Comparison of ENCODE assay signal across 1 cellular context in the genomic region with DNA sequence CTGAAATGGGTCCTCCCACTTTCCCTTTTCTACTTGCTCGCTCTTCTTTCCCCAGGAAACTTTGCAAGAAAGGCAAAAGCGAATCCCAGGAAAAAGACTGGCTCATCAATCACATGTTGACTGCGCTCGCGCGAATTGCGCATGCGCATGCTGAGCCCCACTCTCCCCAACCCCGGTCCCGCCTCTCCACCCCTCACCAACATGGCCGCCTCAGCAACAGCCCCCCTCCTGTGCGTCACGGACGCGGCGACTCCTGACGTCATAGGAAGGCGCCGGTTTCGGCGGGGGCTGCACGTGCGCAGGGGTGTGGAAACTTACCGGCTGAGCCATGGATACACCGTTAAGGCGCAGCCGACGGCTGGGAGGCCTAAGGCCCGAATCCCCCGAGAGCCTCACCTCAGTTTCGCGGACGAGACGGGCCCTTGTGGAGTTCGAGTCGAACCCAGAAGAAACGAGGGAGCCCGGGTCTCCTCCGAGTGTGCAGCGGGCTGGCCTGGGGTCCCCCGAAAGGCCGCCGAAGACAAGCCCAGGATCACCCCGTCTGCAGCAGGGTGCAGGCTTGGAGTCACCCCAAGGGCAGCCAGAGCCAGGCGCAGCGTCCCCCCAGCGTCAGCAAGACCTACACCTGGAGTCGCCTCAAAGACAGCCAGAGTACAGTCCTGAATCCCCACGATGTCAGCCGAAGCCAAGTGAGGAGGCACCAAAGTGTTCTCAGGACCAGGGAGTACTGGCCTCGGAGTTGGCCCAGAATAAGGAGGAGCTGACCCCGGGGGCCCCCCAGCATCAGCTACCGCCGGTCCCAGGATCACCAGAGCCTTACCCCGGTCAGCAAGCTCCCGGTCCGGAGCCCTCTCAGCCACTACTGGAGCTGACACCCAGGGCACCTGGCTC.
TF ChIP-seq lines count a peak whose summit lies in the region.

Gene CCDC86, plus strand, starts transcription at position 317 of the 891 bp plus-strand sequence. Its CDS starts 12 bp downstream, at position 329.

TF ChIP-seq in K562, 482 proteins besides CTCF, POLR2A, EP300 and RAD21 (continued from another document and continues in another):
- TF ChIP-seq, protein P1, sequence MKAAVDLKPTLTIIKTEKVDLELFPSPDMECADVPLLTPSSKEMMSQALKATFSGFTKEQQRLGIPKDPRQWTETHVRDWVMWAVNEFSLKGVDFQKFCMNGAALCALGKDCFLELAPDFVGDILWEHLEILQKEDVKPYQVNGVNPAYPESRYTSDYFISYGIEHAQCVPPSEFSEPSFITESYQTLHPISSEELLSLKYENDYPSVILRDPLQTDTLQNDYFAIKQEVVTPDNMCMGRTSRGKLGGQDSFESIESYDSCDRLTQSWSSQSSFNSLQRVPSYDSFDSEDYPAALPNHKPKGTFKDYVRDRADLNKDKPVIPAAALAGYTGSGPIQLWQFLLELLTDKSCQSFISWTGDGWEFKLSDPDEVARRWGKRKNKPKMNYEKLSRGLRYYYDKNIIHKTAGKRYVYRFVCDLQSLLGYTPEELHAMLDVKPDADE (conservative IDR thresholded peaks at IDR 0.05; ENCODE audit: control insufficient read depth, low read depth, low read length): peak; percentile 97
- TF ChIP-seq EWSR1 (IDR thresholded peaks at IDR 0.05; ENCODE audit: borderline replicate concordance, low read depth, partially characterized antibody) (no peak), ARID4B (CRISPR knock-in tag; IDR thresholded peaks at IDR 0.05) (peak; percentile 100), E4F1 (CRISPR knock-in tag; IDR thresholded peaks at IDR 0.05; ENCODE audit: borderline replicate concordance) (no peak), TBP (optimal IDR thresholded peaks at IDR 0.05; ENCODE audit: low read depth, low read length) (peak; percentile 59), NFIX (CRISPR knock-in tag; IDR thresholded peaks at IDR 0.05; ENCODE audit: low read depth) (no peak), JUN (IDR thresholded peaks at IDR 0.05; ENCODE audit: borderline replicate concordance, low read depth, low read length) (peak; percentile 94; the same call in 1 of the 2 replicates), JUN (CRISPR knock-in tag; IDR thresholded peaks at IDR 0.05; ENCODE audit: borderline replicate concordance) (0 out of 2 replicates have a peak, but pooled peaks have one; percentile 29), NONO (IDR thresholded peaks at IDR 0.05; ENCODE audit: low read depth in 2 of 2, low read length in 1 of 2) (no peak), CXXC5 (CRISPR knock-in tag; IDR thresholded peaks at IDR 0.05) (peak; percentile 84), PPARD (CRISPR knock-in tag; IDR thresholded peaks at IDR 0.05) (no peak), CBFA2T3 (IDR thresholded peaks at IDR 0.05) (no peak), RBFOX2 (IDR thresholded peaks at IDR 0.05; ENCODE audit: low read depth, low read length) (peak; percentile 79), GATAD2A (IDR thresholded peaks at IDR 0.05) (no peak), OTX1 (CRISPR knock-in tag; IDR thresholded peaks at IDR 0.05) (0 out of 2 replicates have a peak, but pooled peaks have one; percentile 19), TSC22D4 (tag; IDR thresholded peaks at IDR 0.05) (no peak), ADNP (tag; IDR thresholded peaks at IDR 0.05) (no peak), FOSL1 (tag; conservative IDR thresholded peaks at IDR 0.05) (peak; percentile 52), ZNF584 (CRISPR knock-in tag; IDR thresholded peaks at IDR 0.05; ENCODE audit: low read depth) (no peak), KHSRP (IDR thresholded peaks at IDR 0.05) (peak; percentile 99)
- TF ChIP-seq, protein P2, sequence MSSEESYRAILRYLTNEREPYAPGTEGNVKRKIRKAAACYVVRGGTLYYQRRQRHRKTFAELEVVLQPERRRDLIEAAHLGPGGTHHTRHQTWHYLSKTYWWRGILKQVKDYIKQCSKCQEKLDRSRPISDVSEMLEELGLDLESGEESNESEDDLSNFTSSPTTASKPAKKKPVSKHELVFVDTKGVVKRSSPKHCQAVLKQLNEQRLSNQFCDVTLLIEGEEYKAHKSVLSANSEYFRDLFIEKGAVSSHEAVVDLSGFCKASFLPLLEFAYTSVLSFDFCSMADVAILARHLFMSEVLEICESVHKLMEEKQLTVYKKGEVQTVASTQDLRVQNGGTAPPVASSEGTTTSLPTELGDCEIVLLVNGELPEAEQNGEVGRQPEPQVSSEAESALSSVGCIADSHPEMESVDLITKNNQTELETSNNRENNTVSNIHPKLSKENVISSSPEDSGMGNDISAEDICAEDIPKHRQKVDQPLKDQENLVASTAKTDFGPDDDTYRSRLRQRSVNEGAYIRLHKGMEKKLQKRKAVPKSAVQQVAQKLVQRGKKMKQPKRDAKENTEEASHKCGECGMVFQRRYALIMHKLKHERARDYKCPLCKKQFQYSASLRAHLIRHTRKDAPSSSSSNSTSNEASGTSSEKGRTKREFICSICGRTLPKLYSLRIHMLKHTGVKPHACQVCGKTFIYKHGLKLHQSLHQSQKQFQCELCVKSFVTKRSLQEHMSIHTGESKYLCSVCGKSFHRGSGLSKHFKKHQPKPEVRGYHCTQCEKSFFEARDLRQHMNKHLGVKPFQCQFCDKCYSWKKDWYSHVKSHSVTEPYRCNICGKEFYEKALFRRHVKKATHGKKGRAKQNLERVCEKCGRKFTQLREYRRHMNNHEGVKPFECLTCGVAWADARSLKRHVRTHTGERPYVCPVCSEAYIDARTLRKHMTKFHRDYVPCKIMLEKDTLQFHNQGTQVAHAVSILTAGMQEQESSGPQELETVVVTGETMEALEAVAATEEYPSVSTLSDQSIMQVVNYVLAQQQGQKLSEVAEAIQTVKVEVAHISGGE (CRISPR knock-in tag; IDR thresholded peaks at IDR 0.05): no peak
- TF ChIP-seq, protein P3, sequence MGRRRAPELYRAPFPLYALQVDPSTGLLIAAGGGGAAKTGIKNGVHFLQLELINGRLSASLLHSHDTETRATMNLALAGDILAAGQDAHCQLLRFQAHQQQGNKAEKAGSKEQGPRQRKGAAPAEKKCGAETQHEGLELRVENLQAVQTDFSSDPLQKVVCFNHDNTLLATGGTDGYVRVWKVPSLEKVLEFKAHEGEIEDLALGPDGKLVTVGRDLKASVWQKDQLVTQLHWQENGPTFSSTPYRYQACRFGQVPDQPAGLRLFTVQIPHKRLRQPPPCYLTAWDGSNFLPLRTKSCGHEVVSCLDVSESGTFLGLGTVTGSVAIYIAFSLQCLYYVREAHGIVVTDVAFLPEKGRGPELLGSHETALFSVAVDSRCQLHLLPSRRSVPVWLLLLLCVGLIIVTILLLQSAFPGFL (CRISPR knock-in tag; IDR thresholded peaks at IDR 0.05): no peak
- TF ChIP-seq, protein P4, sequence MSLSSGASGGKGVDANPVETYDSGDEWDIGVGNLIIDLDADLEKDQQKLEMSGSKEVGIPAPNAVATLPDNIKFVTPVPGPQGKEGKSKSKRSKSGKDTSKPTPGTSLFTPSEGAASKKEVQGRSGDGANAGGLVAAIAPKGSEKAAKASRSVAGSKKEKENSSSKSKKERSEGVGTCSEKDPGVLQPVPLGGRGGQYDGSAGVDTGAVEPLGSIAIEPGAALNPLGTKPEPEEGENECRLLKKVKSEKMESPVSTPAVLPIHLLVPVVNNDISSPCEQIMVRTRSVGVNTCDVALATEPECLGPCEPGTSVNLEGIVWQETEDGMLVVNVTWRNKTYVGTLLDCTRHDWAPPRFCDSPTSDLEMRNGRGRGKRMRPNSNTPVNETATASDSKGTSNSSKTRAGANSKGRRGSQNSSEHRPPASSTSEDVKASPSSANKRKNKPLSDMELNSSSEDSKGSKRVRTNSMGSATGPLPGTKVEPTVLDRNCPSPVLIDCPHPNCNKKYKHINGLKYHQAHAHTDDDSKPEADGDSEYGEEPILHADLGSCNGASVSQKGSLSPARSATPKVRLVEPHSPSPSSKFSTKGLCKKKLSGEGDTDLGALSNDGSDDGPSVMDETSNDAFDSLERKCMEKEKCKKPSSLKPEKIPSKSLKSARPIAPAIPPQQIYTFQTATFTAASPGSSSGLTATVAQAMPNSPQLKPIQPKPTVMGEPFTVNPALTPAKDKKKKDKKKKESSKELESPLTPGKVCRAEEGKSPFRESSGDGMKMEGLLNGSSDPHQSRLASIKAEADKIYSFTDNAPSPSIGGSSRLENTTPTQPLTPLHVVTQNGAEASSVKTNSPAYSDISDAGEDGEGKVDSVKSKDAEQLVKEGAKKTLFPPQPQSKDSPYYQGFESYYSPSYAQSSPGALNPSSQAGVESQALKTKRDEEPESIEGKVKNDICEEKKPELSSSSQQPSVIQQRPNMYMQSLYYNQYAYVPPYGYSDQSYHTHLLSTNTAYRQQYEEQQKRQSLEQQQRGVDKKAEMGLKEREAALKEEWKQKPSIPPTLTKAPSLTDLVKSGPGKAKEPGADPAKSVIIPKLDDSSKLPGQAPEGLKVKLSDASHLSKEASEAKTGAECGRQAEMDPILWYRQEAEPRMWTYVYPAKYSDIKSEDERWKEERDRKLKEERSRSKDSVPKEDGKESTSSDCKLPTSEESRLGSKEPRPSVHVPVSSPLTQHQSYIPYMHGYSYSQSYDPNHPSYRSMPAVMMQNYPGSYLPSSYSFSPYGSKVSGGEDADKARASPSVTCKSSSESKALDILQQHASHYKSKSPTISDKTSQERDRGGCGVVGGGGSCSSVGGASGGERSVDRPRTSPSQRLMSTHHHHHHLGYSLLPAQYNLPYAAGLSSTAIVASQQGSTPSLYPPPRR (CRISPR knock-in tag; IDR thresholded peaks at IDR 0.05; ENCODE audit: borderline replicate concordance): no peak
- TF ChIP-seq, protein P5, sequence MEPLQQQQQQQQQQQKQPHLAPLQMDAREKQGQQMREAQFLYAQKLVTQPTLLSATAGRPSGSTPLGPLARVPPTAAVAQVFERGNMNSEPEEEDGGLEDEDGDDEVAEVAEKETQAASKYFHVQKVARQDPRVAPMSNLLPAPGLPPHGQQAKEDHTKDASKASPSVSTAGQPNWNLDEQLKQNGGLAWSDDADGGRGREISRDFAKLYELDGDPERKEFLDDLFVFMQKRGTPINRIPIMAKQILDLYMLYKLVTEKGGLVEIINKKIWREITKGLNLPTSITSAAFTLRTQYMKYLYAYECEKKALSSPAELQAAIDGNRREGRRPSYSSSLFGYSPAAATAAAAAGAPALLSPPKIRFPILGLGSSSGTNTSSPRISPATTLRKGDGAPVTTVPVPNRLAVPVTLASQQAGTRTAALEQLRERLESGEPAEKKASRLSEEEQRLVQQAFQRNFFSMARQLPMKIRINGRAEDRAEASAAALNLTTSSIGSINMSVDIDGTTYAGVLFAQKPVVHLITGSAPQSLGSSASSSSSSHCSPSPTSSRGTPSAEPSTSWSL (CRISPR knock-in tag; IDR thresholded peaks at IDR 0.05; ENCODE audit: borderline replicate concordance): peak; percentile 90; the same call in 1 of the 2 replicates
